ENCODE assay signal across 8 cellular contexts in genomic region chr17:32488177-32488542, GRCh38. TPM values are rescaled to one million over a fixed set of nuclear protein-coding genes. Genes with fewer than 3 reads are reported as not detected.
DNase-seq lines count a peak whose midpoint lies in the region; ATAC-seq and TF ChIP-seq lines count a peak whose summit lies in the region.

No MANE protein-coding gene starts in this region.

- no peaks in the 10 kb centered on the region for H3K27me3 ChIP-seq in CD4-positive, CD25-positive, alpha-beta regulatory T cell (ENCODE audit: control insufficient read depth, insufficient read depth, low read length)
- H3K27me3 ChIP-seq in H9 (ENCODE audit: insufficient read depth, low read length) (no peaks in the 10 kb centered on the region), ascending aorta (no peaks in the 10 kb centered on the region)
- H3K27me3 ChIP-seq in naive thymus-derived CD4-positive, alpha-beta T cell (ENCODE audit: control insufficient read depth in 2 of 2, insufficient read depth in 2 of 2, low read length in 2 of 2): no peaks in the 10 kb centered on the region

- H3K4me1 ChIP-seq in CD4-positive, CD25-positive, alpha-beta regulatory T cell (ENCODE audit: control insufficient read depth, insufficient read depth, low read length, poor library complexity, severe bottlenecking): peaks cover 62% of the 10 kb centered on the region
- H3K4me1 ChIP-seq in H9 (ENCODE audit: insufficient read depth, low read length): peaks cover 10% of the 10 kb centered on the region; the same call in 1 of the 2 replicates
- H3K4me1 ChIP-seq in ascending aorta: peaks cover 0 to 24% of the 10 kb centered on the region in 2 donors
- peaks cover 34 to 54% of the 10 kb centered on the region in 2 donors for H3K4me1 ChIP-seq in naive thymus-derived CD4-positive, alpha-beta T cell (ENCODE audit: control insufficient read depth in 2 of 2, insufficient read depth in 2 of 2, low read length in 2 of 2)

- ATAC-seq in CD4-positive, CD25-positive, alpha-beta regulatory T cell (ENCODE audit: low read depth in 2 of 2): no peak
- ATAC-seq in naive thymus-derived CD4-positive, alpha-beta T cell: no peak
- ATAC-seq in HG03280 (IDR thresholded peaks at IDR 0.05; ENCODE audit: unreplicated experiment): no peak
- ATAC-seq in GM21360 (IDR thresholded peaks at IDR 0.05; ENCODE audit: unreplicated experiment): no peak
- no peak for ATAC-seq in GM18519 (IDR thresholded peaks at IDR 0.05; ENCODE audit: low FRiP score, unreplicated experiment)

- CTCF ChIA-PET in naive thymus-derived CD4-positive, alpha-beta T cell (lab: Charles Lee): interaction anchor here (1.1 to 7.0 kb wide), 6 partner anchors 16 to 123 kb away, joined by 4 to 76 read pairs (median 6); no protein-coding TSS in a partner anchor

- no peak overlapping the region for H2BK20ac ChIP-seq in H9 (ENCODE audit: low read depth, low read length, poor library complexity, severe bottlenecking)

- no peak overlapping the region for H4K8ac ChIP-seq in H9 (replicated peaks; ENCODE audit: insufficient read length, low read depth, low read length)

- no peak overlapping the region for H3K27ac ChIP-seq in CD4-positive, CD25-positive, alpha-beta regulatory T cell (ENCODE audit: insufficient read depth, low read length, poor library complexity, severe bottlenecking)
- H3K27ac ChIP-seq in H9 (ENCODE audit: insufficient read length, low read depth, low read length) (no peak overlapping the region), ascending aorta (no peak overlapping the region)
- H3K27ac ChIP-seq in naive thymus-derived CD4-positive, alpha-beta T cell (ENCODE audit: low read depth, low read length): peak overlapping the region; percentile 61

- no peaks in the 10 kb centered on the region for H3K9me3 ChIP-seq in CD4-positive, CD25-positive, alpha-beta regulatory T cell (ENCODE audit: control insufficient read depth in 2 of 2, low read length in 2 of 2)
- no peaks in the 10 kb centered on the region for H3K9me3 ChIP-seq in H9 (ENCODE audit: control insufficient read depth, low read depth, low read length)
- H3K9me3 ChIP-seq in ascending aorta: no peaks in the 10 kb centered on the region
- H3K9me3 ChIP-seq in naive thymus-derived CD4-positive, alpha-beta T cell (ENCODE audit: control insufficient read depth in 2 of 3, low read length in 3 of 3): no peaks in the 10 kb centered on the region

- H3K27me3 Mint-ChIP-seq in CD4-positive, CD25-positive, alpha-beta regulatory T cell: no peaks in the 10 kb centered on the region
- H3K27me3 Mint-ChIP-seq in H9 (ENCODE audit: low read depth): peaks cover 1% of the 10 kb centered on the region
- no peaks in the 10 kb centered on the region for H3K27me3 Mint-ChIP-seq in naive thymus-derived CD4-positive, alpha-beta T cell

- POLR2A ChIA-PET in naive thymus-derived CD4-positive, alpha-beta T cell (lab: Charles Lee): interaction anchor here (0.6 to 12.2 kb wide), 6 partner anchors 13 to 387 kb away, joined by 3 to 382 read pairs (median 7); partner anchors contain the start of gene PSMD11

- no peaks in the 10 kb centered on the region for H4K20me1 ChIP-seq in H9 (ENCODE audit: control insufficient read depth, insufficient read depth, insufficient read length)

- H3K4me3 Mint-ChIP-seq in CD4-positive, CD25-positive, alpha-beta regulatory T cell: peak overlapping the region; percentile 87 to 94 (median 91)
- peak overlapping the region; percentile 73 to 91 for H3K4me3 Mint-ChIP-seq in H9
- H3K4me3 Mint-ChIP-seq in naive thymus-derived CD4-positive, alpha-beta T cell: peak overlapping the region; percentile 82 to 98 (median 94)

- TF ChIP-seq CTCF in H9 (conservative IDR thresholded peaks at IDR 0.05): no peak
- no peak for TF ChIP-seq CTCF in ascending aorta (IDR thresholded peaks at IDR 0.05)

- H3K36me3 ChIP-seq in CD4-positive, CD25-positive, alpha-beta regulatory T cell (ENCODE audit: control insufficient read depth, insufficient read depth, low read length): peaks cover 7% of the 10 kb centered on the region
- H3K36me3 ChIP-seq in ascending aorta: peaks cover 2 to 9% of the 10 kb centered on the region in 2 donors
- H3K36me3 ChIP-seq in naive thymus-derived CD4-positive, alpha-beta T cell (ENCODE audit: control insufficient read depth in 2 of 3, insufficient read depth in 3 of 3, low read length in 3 of 3): peaks cover 0 to 14% (median 12%) of the 10 kb centered on the region in 3 experiments

- H4K91ac ChIP-seq in H9 (ENCODE audit: insufficient read length, low read depth, low read length): no peak overlapping the region

- H2AFZ ChIP-seq in H9 (ENCODE audit: low read length): no peak overlapping the region

- H3K4me2 ChIP-seq in H9 (ENCODE audit: insufficient read depth, insufficient read length, low read length): peak overlapping the region; percentile 66

- peak overlapping the region; percentile 87 to 91 (median 90) for H3K27ac Mint-ChIP-seq in CD4-positive, CD25-positive, alpha-beta regulatory T cell
- no peak overlapping the region; a peak in 1 of 7 replicates for H3K27ac Mint-ChIP-seq in H9
- peak overlapping the region; percentile 68 to 99 (median 83) for H3K27ac Mint-ChIP-seq in naive thymus-derived CD4-positive, alpha-beta T cell

- DNase-seq in CD4-positive, CD25-positive, alpha-beta regulatory T cell: no peak
- no peak for DNase-seq in H9
- no peak for DNase-seq in ascending aorta (ENCODE audit: low spot score in 2 of 2)
- DNase-seq in naive thymus-derived CD4-positive, alpha-beta T cell: no peak
- DNase-seq in pons (ENCODE audit: low spot score): no peak

- peaks cover 9 to 72% (median 29%) of the 10 kb centered on the region in 4 donors for H3K4me1 Mint-ChIP-seq in CD4-positive, CD25-positive, alpha-beta regulatory T cell
- H3K4me1 Mint-ChIP-seq in H9: peaks cover 59 to 76% of the 10 kb centered on the region in 2 experiments
- H3K4me1 Mint-ChIP-seq in naive thymus-derived CD4-positive, alpha-beta T cell: peaks cover 35 to 73% (median 62%) of the 10 kb centered on the region in 7 donors

- H3K4me3 ChIP-seq in CD4-positive, CD25-positive, alpha-beta regulatory T cell (ENCODE audit: low read depth, low read length): peak overlapping the region; percentile 48
- peak overlapping the region; percentile 75 to 76 for H3K4me3 ChIP-seq in ascending aorta
- H3K4me3 ChIP-seq in naive thymus-derived CD4-positive, alpha-beta T cell (ENCODE audit: low read length): peak overlapping the region; percentile 86

- no peak overlapping the region for H3K23ac ChIP-seq in H9 (ENCODE audit: insufficient read length, low read depth, low read length)

- H3K56ac ChIP-seq in H9 (ENCODE audit: insufficient read length, low read depth, low read length): peak overlapping the region; percentile 28

- no peak overlapping the region for H2BK120ac ChIP-seq in H9 (ENCODE audit: low read depth, low read length, poor library complexity, severe bottlenecking)

- H2BK12ac ChIP-seq in H9 (ENCODE audit: insufficient read length, low read depth, low read length): no peak overlapping the region

- no peak overlapping the region for H2AK5ac ChIP-seq in H9 (ENCODE audit: insufficient read length, low read length)

- peaks cover 12% of the 10 kb centered on the region for H3K23me2 ChIP-seq in H9 (ENCODE audit: insufficient read length, low read depth, low read length, poor library complexity, severe bottlenecking)

- H3K18ac ChIP-seq in H9 (ENCODE audit: insufficient read length, low read depth, low read length): no peak overlapping the region

- no peak overlapping the region; the same call in 1 of the 2 replicates for H3K14ac ChIP-seq in H9 (ENCODE audit: insufficient read depth, low read length)

- H2BK15ac ChIP-seq in H9 (ENCODE audit: low read depth, low read length): no peak overlapping the region

- no peak overlapping the region for H4K5ac ChIP-seq in H9 (ENCODE audit: insufficient read length, low read depth, low read length)

- WGBS in H9 (ENCODE audit: extremely low coverage, insufficient read length, low lambda C conversion rate): no CpG with 5 or more reads among the region's 16 CpGs

- H3K79me2 ChIP-seq in H9 (ENCODE audit: insufficient read depth, low read length): no peaks in the 10 kb centered on the region

- no peaks in the 10 kb centered on the region for H3K9me3 Mint-ChIP-seq in CD4-positive, CD25-positive, alpha-beta regulatory T cell
- no peaks in the 10 kb centered on the region; a peak in 1 of 5 replicates for H3K9me3 Mint-ChIP-seq in H9
- no peaks in the 10 kb centered on the region for H3K9me3 Mint-ChIP-seq in naive thymus-derived CD4-positive, alpha-beta T cell

- no peak overlapping the region for H3K4ac ChIP-seq in H9 (ENCODE audit: low read depth, low read length)

- no peak overlapping the region for H3T11ph ChIP-seq in H9 (ENCODE audit: low read length)

- peaks cover 27% of the 10 kb centered on the region for H3K36me3 Mint-ChIP-seq in CD4-positive, CD25-positive, alpha-beta regulatory T cell
- H3K36me3 Mint-ChIP-seq in H9 (ENCODE audit: insufficient read depth in 1 of 3, low read depth in 3 of 3): peaks cover 15 to 27% (median 23%) of the 10 kb centered on the region in 3 experiments
- H3K36me3 Mint-ChIP-seq in naive thymus-derived CD4-positive, alpha-beta T cell: peaks cover 0 to 16% (median 15%) of the 10 kb centered on the region in 5 donors

- intact Hi-C loops in ascending aorta (cut with DNase I): loop anchor here (10.0 kb wide), 2 partner anchors 167 to 507 kb away; partner anchors contain the start of gene SPACA3
- intact Hi-C loops in naive thymus-derived CD4-positive, alpha-beta T cell (cut with micrococcal nuclease): loop anchor here in 1 of 2 donors (5.0 to 10.0 kb wide), 2 partner anchors 67 to 389 kb away; partner anchors contain the start of gene MYO1D

- H3K79me1 ChIP-seq in H9 (ENCODE audit: insufficient read depth, low read depth, low read length, poor library complexity, severe bottlenecking): peaks cover 3% of the 10 kb centered on the region

- peak overlapping the region; percentile 10 for H3K9ac ChIP-seq in H9 (ENCODE audit: extremely low read depth, insufficient read length, low read length)

- no peak overlapping the region for H2BK5ac ChIP-seq in H9 (ENCODE audit: insufficient read length, low read length)

RNA-seq across cellular contexts. Expression of gene CDK5R1, which starts 1.4 kb away (rescaled TPM):
- 6.3 TPM for total RNA-seq in CD4-positive, CD25-positive, alpha-beta regulatory T cell
- 1 to 10 TPM; 3.5 to 8.9 (median 5.0) TPM for polyA plus RNA-seq in CD4-positive, CD25-positive, alpha-beta regulatory T cell
- total RNA-seq in H9 (2021) (10.4 and 11.4 TPM in 2 replicates), ascending aorta (not detected)
- total RNA-seq in naive thymus-derived CD4-positive, alpha-beta T cell: 10 to 100 TPM in 3 of 5 experiments, 1 to 10 TPM in 2; 4.9 to 21.2 (median 12.2) TPM
- polyA plus RNA-seq in naive thymus-derived CD4-positive, alpha-beta T cell: 1 to 10 TPM; 5.6 to 7.5 TPM

RNA-seq across cellular contexts. Expression of gene PSMD11, which starts 43.9 kb away (rescaled TPM):
- 92.4 TPM for total RNA-seq in CD4-positive, CD25-positive, alpha-beta regulatory T cell
- polyA plus RNA-seq in CD4-positive, CD25-positive, alpha-beta regulatory T cell: 100 to 1,000 TPM; 125 to 156 (median 142) TPM
- total RNA-seq in H9 (2021): 169 and 175 TPM in 2 replicates
- total RNA-seq in ascending aorta: 6.3 TPM
- total RNA-seq in naive thymus-derived CD4-positive, alpha-beta T cell: 100 to 1,000 TPM in 1 of 5 experiments, 10 to 100 TPM in 4; 60.1 to 112 (median 67.5) TPM
- 100 to 1,000 TPM; 102 to 103 TPM for polyA plus RNA-seq in naive thymus-derived CD4-positive, alpha-beta T cell

Comparison
In these comparisons a context has a peak if more than half of its experiments do, and no peak if none do; other contexts are left out.
1. H3K27ac Mint-ChIP-seq: peak in CD4-positive, CD25-positive, alpha-beta regulatory T cell (3 of 3) and naive thymus-derived CD4-positive, alpha-beta T cell (9 of 9); none in H9 (0 of 3).
2. Peak in every context shown above with its lines, with median percentiles within 50 percentile points of each other: H3K4me3 ChIP-seq and H3K4me3 Mint-ChIP-seq.